ENCODE assay signal across 2 cellular contexts in the genomic region with DNA sequence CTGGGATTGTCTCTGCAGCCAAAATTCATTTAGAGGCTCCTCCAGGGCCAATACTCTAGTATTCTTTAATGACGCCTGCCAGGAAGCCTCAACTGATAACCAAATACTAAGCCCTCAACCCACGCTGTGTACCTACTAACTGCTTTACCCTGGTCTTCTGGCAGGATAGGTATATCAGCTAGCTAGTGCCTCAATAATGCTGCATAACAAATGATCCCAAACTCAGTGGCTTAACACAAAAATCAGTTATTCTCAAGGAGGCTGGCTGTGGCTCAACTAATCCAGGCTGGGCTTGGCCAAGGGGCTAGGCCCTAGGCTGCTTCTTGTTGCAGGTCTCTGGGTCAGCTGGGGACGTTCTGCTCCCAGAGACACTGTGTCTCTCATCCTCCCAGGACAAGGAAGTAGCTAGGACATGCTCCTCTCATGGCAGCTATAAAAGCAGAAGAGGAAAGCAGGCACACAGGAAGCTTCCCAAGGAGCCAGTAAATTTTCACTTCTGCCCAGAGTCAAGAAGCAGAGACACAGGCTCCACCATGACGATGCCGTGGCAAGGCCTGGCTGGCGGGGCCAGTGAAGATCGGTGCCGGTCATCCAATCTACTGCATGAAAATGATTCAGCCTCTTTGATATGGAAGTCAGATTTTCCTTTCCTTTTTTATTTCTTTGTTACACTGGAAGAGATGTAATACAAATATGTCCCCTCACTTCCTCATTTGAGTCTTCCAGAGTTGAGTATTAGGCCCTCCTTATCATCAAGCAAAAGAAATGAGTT.
TF ChIP-seq lines count a peak whose summit lies in the region.

No MANE protein-coding gene starts in this region.

TF ChIP-seq in HEK293, 187 proteins besides CTCF, POLR2A, EP300 and RAD21:
- no peak for TF ChIP-seq ZNF571 (tag by site-specific recombination; IDR thresholded peaks at IDR 0.05)
- no peak for TF ChIP-seq KLF1 (tag by site-specific recombination; IDR thresholded peaks at IDR 0.05)
- TF ChIP-seq RBAK (tag by site-specific recombination; IDR thresholded peaks at IDR 0.05) = peak; percentile 83; the same call in 1 of the 2 replicates

TF ChIP-seq in GM12878, 131 proteins besides CTCF, POLR2A, EP300 and RAD21:
- no peak for TF ChIP-seq MTA2 (IDR thresholded peaks at IDR 0.05; ENCODE audit: low read depth)
- TF ChIP-seq SPI1 (IDR thresholded peaks at IDR 0.05; ENCODE audit: borderline replicate concordance, insufficient read depth, low read depth, low read length) = peak; percentile 43; the same call in 1 of the 2 replicates
- TF ChIP-seq, protein P1, sequence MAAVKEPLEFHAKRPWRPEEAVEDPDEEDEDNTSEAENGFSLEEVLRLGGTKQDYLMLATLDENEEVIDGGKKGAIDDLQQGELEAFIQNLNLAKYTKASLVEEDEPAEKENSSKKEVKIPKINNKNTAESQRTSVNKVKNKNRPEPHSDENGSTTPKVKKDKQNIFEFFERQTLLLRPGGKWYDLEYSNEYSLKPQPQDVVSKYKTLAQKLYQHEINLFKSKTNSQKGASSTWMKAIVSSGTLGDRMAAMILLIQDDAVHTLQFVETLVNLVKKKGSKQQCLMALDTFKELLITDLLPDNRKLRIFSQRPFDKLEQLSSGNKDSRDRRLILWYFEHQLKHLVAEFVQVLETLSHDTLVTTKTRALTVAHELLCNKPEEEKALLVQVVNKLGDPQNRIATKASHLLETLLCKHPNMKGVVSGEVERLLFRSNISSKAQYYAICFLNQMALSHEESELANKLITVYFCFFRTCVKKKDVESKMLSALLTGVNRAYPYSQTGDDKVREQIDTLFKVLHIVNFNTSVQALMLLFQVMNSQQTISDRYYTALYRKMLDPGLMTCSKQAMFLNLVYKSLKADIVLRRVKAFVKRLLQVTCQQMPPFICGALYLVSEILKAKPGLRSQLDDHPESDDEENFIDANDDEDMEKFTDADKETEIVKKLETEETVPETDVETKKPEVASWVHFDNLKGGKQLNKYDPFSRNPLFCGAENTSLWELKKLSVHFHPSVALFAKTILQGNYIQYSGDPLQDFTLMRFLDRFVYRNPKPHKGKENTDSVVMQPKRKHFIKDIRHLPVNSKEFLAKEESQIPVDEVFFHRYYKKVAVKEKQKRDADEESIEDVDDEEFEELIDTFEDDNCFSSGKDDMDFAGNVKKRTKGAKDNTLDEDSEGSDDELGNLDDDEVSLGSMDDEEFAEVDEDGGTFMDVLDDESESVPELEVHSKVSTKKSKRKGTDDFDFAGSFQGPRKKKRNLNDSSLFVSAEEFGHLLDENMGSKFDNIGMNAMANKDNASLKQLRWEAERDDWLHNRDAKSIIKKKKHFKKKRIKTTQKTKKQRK (IDR thresholded peaks at IDR 0.05; ENCODE audit: low read depth, low read length) = no peak
